Comparison of ENCODE assay signal across 1 cellular context in genomic region chr16:58458634-58459343, GRCh38.
TF ChIP-seq lines count a peak whose summit lies in the region.

No MANE protein-coding gene starts in this region.

TF ChIP-seq in SK-N-SH, 30 proteins besides CTCF, POLR2A, EP300 and RAD21 (continued from another document):
- TF ChIP-seq, protein P1, sequence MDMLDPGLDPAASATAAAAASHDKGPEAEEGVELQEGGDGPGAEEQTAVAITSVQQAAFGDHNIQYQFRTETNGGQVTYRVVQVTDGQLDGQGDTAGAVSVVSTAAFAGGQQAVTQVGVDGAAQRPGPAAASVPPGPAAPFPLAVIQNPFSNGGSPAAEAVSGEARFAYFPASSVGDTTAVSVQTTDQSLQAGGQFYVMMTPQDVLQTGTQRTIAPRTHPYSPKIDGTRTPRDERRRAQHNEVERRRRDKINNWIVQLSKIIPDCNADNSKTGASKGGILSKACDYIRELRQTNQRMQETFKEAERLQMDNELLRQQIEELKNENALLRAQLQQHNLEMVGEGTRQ (IDR thresholded peaks at IDR 0.05; ENCODE audit: borderline replicate concordance, low read depth, low read length) = no peak
- no peak for TF ChIP-seq ZBTB33 (IDR thresholded peaks at IDR 0.05; ENCODE audit: borderline replicate concordance, low read depth)
- no peak for TF ChIP-seq USF1 (IDR thresholded peaks at IDR 0.05; ENCODE audit: borderline replicate concordance, low read depth)
- TF ChIP-seq JUND (IDR thresholded peaks at IDR 0.05) = no peak
- no peak for TF ChIP-seq NRF1 (IDR thresholded peaks at IDR 0.05; ENCODE audit: low read depth, low read length)
- TF ChIP-seq, protein P2, sequence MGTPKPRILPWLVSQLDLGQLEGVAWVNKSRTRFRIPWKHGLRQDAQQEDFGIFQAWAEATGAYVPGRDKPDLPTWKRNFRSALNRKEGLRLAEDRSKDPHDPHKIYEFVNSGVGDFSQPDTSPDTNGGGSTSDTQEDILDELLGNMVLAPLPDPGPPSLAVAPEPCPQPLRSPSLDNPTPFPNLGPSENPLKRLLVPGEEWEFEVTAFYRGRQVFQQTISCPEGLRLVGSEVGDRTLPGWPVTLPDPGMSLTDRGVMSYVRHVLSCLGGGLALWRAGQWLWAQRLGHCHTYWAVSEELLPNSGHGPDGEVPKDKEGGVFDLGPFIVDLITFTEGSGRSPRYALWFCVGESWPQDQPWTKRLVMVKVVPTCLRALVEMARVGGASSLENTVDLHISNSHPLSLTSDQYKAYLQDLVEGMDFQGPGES (IDR thresholded peaks at IDR 0.05; ENCODE audit: low read depth, low read length) = no peak
- TF ChIP-seq FOSL2 (IDR thresholded peaks at IDR 0.05; ENCODE audit: borderline replicate concordance, low read depth) = no peak
- no peak for TF ChIP-seq FOXJ3 (CRISPR knock-in tag; IDR thresholded peaks at IDR 0.05)
- TF ChIP-seq, protein P3, sequence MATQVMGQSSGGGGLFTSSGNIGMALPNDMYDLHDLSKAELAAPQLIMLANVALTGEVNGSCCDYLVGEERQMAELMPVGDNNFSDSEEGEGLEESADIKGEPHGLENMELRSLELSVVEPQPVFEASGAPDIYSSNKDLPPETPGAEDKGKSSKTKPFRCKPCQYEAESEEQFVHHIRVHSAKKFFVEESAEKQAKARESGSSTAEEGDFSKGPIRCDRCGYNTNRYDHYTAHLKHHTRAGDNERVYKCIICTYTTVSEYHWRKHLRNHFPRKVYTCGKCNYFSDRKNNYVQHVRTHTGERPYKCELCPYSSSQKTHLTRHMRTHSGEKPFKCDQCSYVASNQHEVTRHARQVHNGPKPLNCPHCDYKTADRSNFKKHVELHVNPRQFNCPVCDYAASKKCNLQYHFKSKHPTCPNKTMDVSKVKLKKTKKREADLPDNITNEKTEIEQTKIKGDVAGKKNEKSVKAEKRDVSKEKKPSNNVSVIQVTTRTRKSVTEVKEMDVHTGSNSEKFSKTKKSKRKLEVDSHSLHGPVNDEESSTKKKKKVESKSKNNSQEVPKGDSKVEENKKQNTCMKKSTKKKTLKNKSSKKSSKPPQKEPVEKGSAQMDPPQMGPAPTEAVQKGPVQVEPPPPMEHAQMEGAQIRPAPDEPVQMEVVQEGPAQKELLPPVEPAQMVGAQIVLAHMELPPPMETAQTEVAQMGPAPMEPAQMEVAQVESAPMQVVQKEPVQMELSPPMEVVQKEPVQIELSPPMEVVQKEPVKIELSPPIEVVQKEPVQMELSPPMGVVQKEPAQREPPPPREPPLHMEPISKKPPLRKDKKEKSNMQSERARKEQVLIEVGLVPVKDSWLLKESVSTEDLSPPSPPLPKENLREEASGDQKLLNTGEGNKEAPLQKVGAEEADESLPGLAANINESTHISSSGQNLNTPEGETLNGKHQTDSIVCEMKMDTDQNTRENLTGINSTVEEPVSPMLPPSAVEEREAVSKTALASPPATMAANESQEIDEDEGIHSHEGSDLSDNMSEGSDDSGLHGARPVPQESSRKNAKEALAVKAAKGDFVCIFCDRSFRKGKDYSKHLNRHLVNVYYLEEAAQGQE (IDR thresholded peaks at IDR 0.05; ENCODE audit: low read depth, low read length) = no peak
- no peak for TF ChIP-seq RXRA (IDR thresholded peaks at IDR 0.05; ENCODE audit: borderline replicate concordance, low read depth)
- no peak for TF ChIP-seq MAX (IDR thresholded peaks at IDR 0.05; ENCODE audit: low read depth)
